In the genomic region with DNA sequence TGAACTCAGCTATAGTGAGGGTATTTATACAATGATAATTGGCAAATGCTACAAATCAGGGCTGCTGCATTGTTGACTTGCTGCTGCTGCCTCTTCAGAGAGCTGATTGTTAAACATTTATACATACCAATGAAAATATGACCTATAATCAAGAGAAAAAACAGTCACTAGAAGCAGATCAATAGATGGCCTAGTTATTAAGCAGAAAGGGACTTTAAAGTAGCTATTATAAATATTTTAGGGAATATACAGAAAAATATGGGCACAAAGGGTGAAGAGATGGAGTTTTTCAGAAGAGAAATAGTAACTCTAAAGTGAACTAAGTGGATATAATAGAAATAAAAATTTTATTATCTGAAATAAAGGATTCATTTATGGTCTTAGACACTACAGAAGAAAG, we compare ENCODE assay signal across 25 cellular contexts.
"Had no signal": no experiment of that assay in that cellular context is flagged by ENCODE, and none has a peak within 500 bp of the region (broad histone marks: within the 10 kb centered on the region; RNA-seq: fewer than 3 reads in every experiment).

No MANE protein-coding gene starts in this region.

- H3K27ac ChIP-seq: stomach, suprapubic skin, testis, thoracic aorta, thyroid gland, tibial artery, tibial nerve, transverse colon, upper lobe of left lung, upper lobe of right lung, uterus, vagina had no signal

- H3K4me1 ChIP-seq: stomach, suprapubic skin, testis, thyroid gland, tibial artery, tibial nerve, transverse colon, upper lobe of left lung, upper lobe of right lung, uterus, vagina had no signal

- H3K36me3 ChIP-seq: stomach, suprapubic skin, thoracic aorta, thyroid gland, tibial artery, tibial nerve, transverse colon, upper lobe of left lung, upper lobe of right lung, uterus, vagina had no signal

- H3K4me3 ChIP-seq: stomach, suprapubic skin, testis, thoracic aorta, thyroid gland, tibial artery, tibial nerve, transverse colon, upper lobe of left lung, upper lobe of right lung, uterus, vagina had no signal

- DNase-seq: stimulated activated CD4-positive, alpha-beta T cell treated with anti-CD3 and anti-CD28 coated beads, Interleukin-2, amount 100 ng/mL, for 48 hours; stimulated activated CD4-positive, alpha-beta T cell treated with anti-CD3 and anti-CD28 coated beads, Interleukin-4, amount 100 ng/mL, for 1 hour; stimulated activated CD4-positive, alpha-beta T cell treated with anti-CD3 and anti-CD28 coated beads, Interleukin-4, amount 100 ng/mL, for 24 hours; stimulated activated CD4-positive, alpha-beta T cell treated with anti-CD3 and anti-CD28 coated beads, Interleukin-4, amount 100 ng/mL, for 4 hours; stimulated activated CD8-positive, alpha-beta memory T cell treated with anti-CD3 and anti-CD28 coated beads, Interleukin-4, amount 100 ng/mL, for 48 hours; stimulated activated naive B cell treated with anti-CD40 and anti-IgM and Interleukin-4, amounts not matched to agents 10 μg/mL and 1 μg/mL and 100 μg/mL, for 72 hours; stimulated activated naive CD4-positive, alpha-beta T cell; stimulated activated naive CD4-positive, alpha-beta T cell treated with Interleukin-2 at 50 U/mL for 16 hours; stimulated activated naive CD8-positive, alpha-beta T cell treated with anti-CD3 and anti-CD28 coated beads, Interleukin-15, amount 100 ng/mL, for 72 hours; stomach; substantia nigra; testis; thyroid gland; tibial artery; transverse colon; trophoblast cell; upper lobe of left lung; upper lobe of right lung; uterus had no signal

- H3K9me3 ChIP-seq: thyroid gland, vagina had no signal

- ATAC-seq: stimulated activated effector memory CD8-positive, alpha-beta T cell treated with anti-CD3 and anti-CD28 coated beads, Interleukin-12 subunit alpha, Interleukin-12 subunit beta, amount 100 ng/mL, for 72 hours; stimulated activated memory B cell treated with anti-CD40 and anti-IgM and Interleukin-4, amounts not matched to agents 10 μg/mL and 1 μg/mL and 100 μg/mL, for 72 hours; stimulated activated naive B cell treated with anti-CD40 and anti-IgM and Interleukin-4, amounts not matched to agents 10 μg/mL and 1 μg/mL and 100 μg/mL, for 72 hours; stimulated activated naive CD8-positive, alpha-beta T cell treated with anti-CD3 and anti-CD28 coated beads, Interleukin-15, amount 100 ng/mL, for 72 hours; upper lobe of right lung had no signal

- H3K27me3 ChIP-seq: stomach, suprapubic skin, testis, thyroid gland, tibial artery, tibial nerve, upper lobe of left lung, upper lobe of right lung, uterus, vagina had no signal
